In genomic region chr18:22695674-22696073, GRCh38 we compare ENCODE assay signal across 19 cellular contexts.
DNase-seq lines count a peak whose midpoint lies in the region; ATAC-seq and TF ChIP-seq lines count a peak whose summit lies in the region.
"Had no signal": no experiment of that assay in that cellular context is flagged by ENCODE, and none has a peak within 500 bp of the region (broad histone marks: within the 10 kb centered on the region; RNA-seq: fewer than 3 reads in every experiment).

No MANE protein-coding gene starts in this region.

- no peaks in the 10 kb centered on the region for H3K9me3 ChIP-seq in GM23248 (ENCODE audit: low read depth)
- no peaks in the 10 kb centered on the region for H3K9me3 ChIP-seq in PC-3 (ENCODE audit: low read length)
- no peaks in the 10 kb centered on the region for H3K9me3 ChIP-seq in osteoblast (ENCODE audit: low read depth, low read length)
- H3K9me3 ChIP-seq in body of pancreas, result no peaks in the 10 kb centered on the region
- H3K9me3 ChIP-seq in upper lobe of left lung, result no peaks in the 10 kb centered on the region
- H3K9me3 ChIP-seq: BLaER1 treated with 17β-estradiol and CSF1 and Interleukin-3, amounts not matched to agents 10 nM and 100 nM; Caco-2 had no signal

- WGBS in GM23248 (ENCODE audit: low coverage in 1 of 2, low lambda C conversion rate in 2 of 2, missing lambda C conversion rate in 2 of 2), 2 experiments, result 66 to 70% methylated on average over 4 of the region's 4 CpGs
- 64 to 65% methylated on average over 4 of the region's 4 CpGs for WGBS in body of pancreas, 2 donors
- 70 to 79% methylated on average over 4 of the region's 4 CpGs for WGBS in upper lobe of left lung, 2 donors

- H4K20me1 ChIP-seq in GM23248 (ENCODE audit: insufficient read depth) (no peaks in the 10 kb centered on the region), PC-3 (ENCODE audit: low read length) (no peaks in the 10 kb centered on the region), osteoblast (ENCODE audit: insufficient read depth, low read length) (no peaks in the 10 kb centered on the region)
- H4K20me1 ChIP-seq: BLaER1 treated with 17β-estradiol and CSF1 and Interleukin-3, amounts not matched to agents 10 nM and 100 nM had no signal

- H3K4me2 ChIP-seq in GM23248 (ENCODE audit: unreplicated experiment) (peak overlapping the region; percentile 75), PC-3 (ENCODE audit: low read length) (peak overlapping the region; percentile 63), osteoblast (ENCODE audit: insufficient read depth, low read length) (peak overlapping the region; percentile 78)

- H3K9me2 ChIP-seq in GM23248 (ENCODE audit: insufficient read depth) (0 out of 2 replicates have a peak, but pooled peaks cover 4% of the 10 kb centered on the region), PC-3 (replicated peaks; ENCODE audit: low read length) (no peaks in the 10 kb centered on the region)

- intact Hi-C loops in PC-3 (cut with micrococcal nuclease), result loop anchor here (5.0 kb wide), 2 partner anchors 523 to 583 kb away; no protein-coding TSS in a partner anchor
- intact Hi-C loops in body of pancreas (cut with DNase I), result no loop called here

- H3F3A ChIP-seq in GM23248 (ENCODE audit: insufficient read depth), result peaks cover 55% of the 10 kb centered on the region
- no peaks in the 10 kb centered on the region for H3F3A ChIP-seq in PC-3 (ENCODE audit: low read length, unreplicated experiment)

- in situ Hi-C loops in GM23248 (cut with MboI), result no loop called here
- in situ Hi-C loops in brain microvascular endothelial cell (cut with HindIII; ENCODE audit: low pct_ligation_motif_present, low sequenced_read_pairs), result no loop called here

- H3K9ac ChIP-seq in GM23248 (0 out of 2 replicates have a peak overlapping the region, but pooled peaks have one; percentile 26), PC-3 (ENCODE audit: low read length) (no peak overlapping the region)
- H3K9ac ChIP-seq: BLaER1 treated with 17β-estradiol and CSF1 and Interleukin-3, amounts not matched to agents 10 nM and 100 nM had no signal

- POLR2A ChIA-PET in PC-3 (lab: Charles Lee; ENCODE audit: unreplicated experiment), result no interaction called here

- TF ChIP-seq CTCF in PC-3 (conservative IDR thresholded peaks at IDR 0.05; ENCODE audit: low read depth, low read length), result no peak
- no peak for TF ChIP-seq CTCF in brain microvascular endothelial cell (IDR thresholded peaks at IDR 0.05; ENCODE audit: low read depth, low read length, missing control alignments)
- TF ChIP-seq CTCF in osteoblast (IDR thresholded peaks at IDR 0.05; ENCODE audit: extremely low read depth, low read depth, low read length), result no peak
- TF ChIP-seq CTCF in body of pancreas (IDR thresholded peaks at IDR 0.05), result no peak
- no peak for TF ChIP-seq CTCF in upper lobe of left lung (IDR thresholded peaks at IDR 0.05)

- ATAC-seq in PC-3 (no peak), HG02571 (IDR thresholded peaks at IDR 0.05; ENCODE audit: unreplicated experiment) (no peak), body of pancreas (no peak), upper lobe of left lung (ENCODE audit: low FRiP score in 2 of 2) (no peak)

- peak overlapping the region; percentile 32; the same call in 1 of the 2 replicates for H3K4me3 ChIP-seq in GM23248
- no peak overlapping the region for H3K4me3 ChIP-seq in PC-3 (ENCODE audit: low read length)
- no peak overlapping the region for H3K4me3 ChIP-seq in brain microvascular endothelial cell (ENCODE audit: low read depth, low read length)
- peak overlapping the region; percentile 50 for H3K4me3 ChIP-seq in osteoblast (ENCODE audit: insufficient read depth, low read length)
- H3K4me3 ChIP-seq in body of pancreas, result no peak overlapping the region
- no peak overlapping the region for H3K4me3 ChIP-seq in upper lobe of left lung
- H3K4me3 ChIP-seq: BLaER1 treated with 17β-estradiol and CSF1 and Interleukin-3, amounts not matched to agents 10 nM and 100 nM had no signal

- H3K27ac ChIP-seq in GM23248 (peak overlapping the region; percentile 74), PC-3 (ENCODE audit: low read length) (peak overlapping the region; percentile 56), brain microvascular endothelial cell (peak overlapping the region; percentile 96), osteoblast (ENCODE audit: low read depth, low read length) (peak overlapping the region; percentile 94), body of pancreas (no peak overlapping the region), upper lobe of left lung (no peak overlapping the region)
- H3K27ac ChIP-seq: BLaER1 treated with 17β-estradiol and CSF1 and Interleukin-3, amounts not matched to agents 10 nM and 100 nM; RWPE1 had no signal

- H3K79me2 ChIP-seq in GM23248 (ENCODE audit: insufficient read depth) (no peaks in the 10 kb centered on the region), PC-3 (ENCODE audit: low read length) (no peaks in the 10 kb centered on the region), osteoblast (ENCODE audit: insufficient read depth, low read length) (no peaks in the 10 kb centered on the region)

- H3K4me1 ChIP-seq in GM23248 (ENCODE audit: insufficient read depth) (peaks cover 51% of the 10 kb centered on the region), PC-3 (ENCODE audit: insufficient read depth, low read length) (peaks cover 20% of the 10 kb centered on the region), osteoblast (ENCODE audit: insufficient read depth, low read length) (peaks cover 47% of the 10 kb centered on the region), body of pancreas (no peaks in the 10 kb centered on the region), upper lobe of left lung (peaks cover 0 to 14% (median 5%) of the 10 kb centered on the region in 4 donors)

- no TSS peak for BruUV-seq in PC-3 (replicated peaks; lab: Mats Ljungman, UMichigan)

- DNase-seq in GM23248 (peak; percentile 36), PC-3 (no peak), brain microvascular endothelial cell (no peak), osteoblast (ENCODE audit: insufficient read length, low spot score, missing footprints) (no peak), body of pancreas (no peak), upper lobe of left lung (no peak)
- DNase-seq in activated effector memory CD4-positive, alpha-beta T cell treated with Interleukin-2 at 50 U/mL for 16 hours, result no peak
- DNase-seq: Caco-2; CD4-positive, alpha-beta memory T cell; DMS 273 treated with DMSO at 0.1 percent for 48 hours; Karpas-422; NCI-H1436; NCI-H1930; NCI-H510A treated with DMSO at 0.1 percent for 48 hours; NCI-H748 treated with DMSO at 0.1 percent for 48 hours; SIG-M5 had no signal

- H2AFZ ChIP-seq in GM23248 (no peak overlapping the region), PC-3 (ENCODE audit: low read length) (peak overlapping the region; percentile 45; the same call in 1 of the 2 replicates), osteoblast (ENCODE audit: low read length) (no peak overlapping the region)

- no peaks in the 10 kb centered on the region for H3K36me3 ChIP-seq in GM23248 (ENCODE audit: low read depth)
- H3K36me3 ChIP-seq in PC-3 (ENCODE audit: low read depth, low read length), result no peaks in the 10 kb centered on the region
- H3K36me3 ChIP-seq in brain microvascular endothelial cell (replicated peaks), result no peaks in the 10 kb centered on the region
- H3K36me3 ChIP-seq in osteoblast (ENCODE audit: insufficient read depth, low read length), result no peaks in the 10 kb centered on the region
- H3K36me3 ChIP-seq in body of pancreas (replicated peaks in 1 of 2; ENCODE audit: insufficient read depth in 1 of 2, low read depth in 2 of 2), result no peaks in the 10 kb centered on the region
- no peaks in the 10 kb centered on the region for H3K36me3 ChIP-seq in upper lobe of left lung
- H3K36me3 ChIP-seq: BLaER1 treated with 17β-estradiol and CSF1 and Interleukin-3, amounts not matched to agents 10 nM and 100 nM had no signal

- CTCF ChIA-PET in PC-3 (lab: Charles Lee), result no interaction called here

- TF ChIP-seq POLR2A in body of pancreas (IDR thresholded peaks at IDR 0.05), result no peak
- no peak for TF ChIP-seq POLR2A in upper lobe of left lung (IDR thresholded peaks at IDR 0.05)

- H3K27me3 ChIP-seq in GM23248 (replicated peaks; ENCODE audit: insufficient read depth) (no peaks in the 10 kb centered on the region), PC-3 (ENCODE audit: low read length) (no peaks in the 10 kb centered on the region), brain microvascular endothelial cell (replicated peaks) (no peaks in the 10 kb centered on the region), osteoblast (ENCODE audit: insufficient read depth, low read length) (no peaks in the 10 kb centered on the region), body of pancreas (no peaks in the 10 kb centered on the region), upper lobe of left lung (no peaks in the 10 kb centered on the region)
- H3K27me3 ChIP-seq: BLaER1 treated with 17β-estradiol and CSF1 and Interleukin-3, amounts not matched to agents 10 nM and 100 nM had no signal

- TF ChIP-seq EP300 in upper lobe of left lung (IDR thresholded peaks at IDR 0.05), result no peak

Comparison
In these comparisons a context has a peak if more than half of its experiments do, and no peak if none do; other contexts are left out.
1. H3K27ac ChIP-seq: peak in GM23248 (single experiment), PC-3 (single experiment), brain microvascular endothelial cell (single experiment) and osteoblast (single experiment); none in body of pancreas (0 of 4) and upper lobe of left lung (0 of 4).
2. H3K4me3 ChIP-seq: peak in GM23248 (single experiment) and osteoblast (single experiment); none in PC-3 (single experiment), brain microvascular endothelial cell (single experiment), body of pancreas (0 of 2) and upper lobe of left lung (0 of 4).
3. Peak in every context shown above with its lines, with median percentiles within 50 percentile points of each other: H3K4me2 ChIP-seq.